26 cellular contexts compared by ENCODE assay signal in genomic region chr9:125949247-125949646, GRCh38.
DNase-seq lines count a peak whose midpoint lies in the region; ATAC-seq, FAIRE-seq and TF ChIP-seq lines count a peak whose summit lies in the region.
"Had no signal": no experiment of that assay in that cellular context is flagged by ENCODE, and none has a peak within 500 bp of the region (broad histone marks: within the 10 kb centered on the region; RNA-seq: fewer than 3 reads in every experiment).

No MANE protein-coding gene starts in this region.

- 0 out of 2 replicates have a peak overlapping the region, but pooled peaks have one; percentile 86 for H3K27ac ChIP-seq in GM23338 (ENCODE audit: low read depth)
- H3K27ac ChIP-seq: dorsolateral prefrontal cortex, ovary, right lobe of liver, upper lobe of right lung, VCaP had no signal

- TF ChIP-seq CTCF in GM23338 (conservative IDR thresholded peaks at IDR 0.05; ENCODE audit: low read depth in 2 of 2) = no peak
- TF ChIP-seq CTCF in bronchial epithelial cell (IDR thresholded peaks at IDR 0.05; ENCODE audit: insufficient read depth, low read length, severe bottlenecking) = no peak

- H3K36me3 ChIP-seq in GM23338 (ENCODE audit: insufficient read depth) (no peaks in the 10 kb centered on the region), MG63 (no peaks in the 10 kb centered on the region), bronchial epithelial cell (ENCODE audit: control insufficient read depth, insufficient read depth, low read length) (no peaks in the 10 kb centered on the region)
- H3K36me3 ChIP-seq: ovary, right lobe of liver, upper lobe of right lung had no signal

- H4K20me1 ChIP-seq in GM23338 (replicated peaks; ENCODE audit: insufficient read depth) = no peaks in the 10 kb centered on the region

- FAIRE-seq in bronchial epithelial cell (lab: Jason Lieb, UNC) = no peak
- FAIRE-seq: GM18507, kidney had no signal

- peaks cover 27% of the 10 kb centered on the region for H3K36me3 Mint-ChIP-seq in GM23338 (ENCODE audit: low read depth)
- H3K36me3 Mint-ChIP-seq: stimulated activated effector memory CD8-positive, alpha-beta T cell treated with anti-CD3 and anti-CD28 coated beads, Interleukin-12 subunit alpha, Interleukin-12 subunit beta, amount 100 ng/mL, for 72 hours had no signal

- H3K27ac Mint-ChIP-seq in GM23338 = no peak overlapping the region
- H3K27ac Mint-ChIP-seq: activated CD4-positive, alpha-beta T cell treated with anti-CD3 and anti-CD28 coated beads, Interleukin-2, amount 10 ng/mL, durations not matched to agents 24 days and 14 days; CD14-positive monocyte; stimulated activated effector memory CD8-positive, alpha-beta T cell treated with anti-CD3 and anti-CD28 coated beads, Interleukin-12 subunit alpha, Interleukin-12 subunit beta, amount 100 ng/mL, for 72 hours had no signal

- H3K9me3 ChIP-seq in MG63 = no peaks in the 10 kb centered on the region; the same call in 1 of the 2 replicates
- H3K9me3 ChIP-seq: ovary, right lobe of liver, upper lobe of right lung had no signal

- H2AFZ ChIP-seq in GM23338 = no peak overlapping the region

- H3K4me1 ChIP-seq in GM23338 (ENCODE audit: insufficient read depth) = peaks cover 25% of the 10 kb centered on the region
- H3K4me1 ChIP-seq: upper lobe of right lung had no signal

- H3K4me3 Mint-ChIP-seq in GM23338 = no peak overlapping the region
- H3K4me3 Mint-ChIP-seq: activated CD4-positive, alpha-beta T cell treated with anti-CD3 and anti-CD28 coated beads, Interleukin-2, amount 10 ng/mL, durations not matched to agents 24 days and 14 days; CD14-positive monocyte; stimulated activated effector memory CD8-positive, alpha-beta T cell treated with anti-CD3 and anti-CD28 coated beads, Interleukin-12 subunit alpha, Interleukin-12 subunit beta, amount 100 ng/mL, for 72 hours had no signal

- DNase-seq in GM23338 (ENCODE audit: low spot score) (peak; percentile 21), MG63 (peak; percentile 47), bronchial epithelial cell (ENCODE audit: low read depth) (peak; percentile 31), renal cortical epithelial cell (ENCODE audit: low read depth) (peak; percentile 11), D341Med (ENCODE audit: low spot score) (no peak), amniotic stem cell (lab: John Stamatoyannopoulos, UW) (no peak)
- no peak for DNase-seq in activated CD4-positive, alpha-beta T cell treated with anti-CD3 and anti-CD28 coated beads for 1 hour
- DNase-seq: activated CD4-positive, alpha-beta T cell treated with anti-CD3 and anti-CD28 coated beads, Interleukin-2, amount 10 ng/mL, durations not matched to agents 24 days and 14 days; activated effector memory CD4-positive, alpha-beta T cell treated with anti-CD3 and anti-CD28 coated beads, Interleukin-2, amount 50 U/mL, for 16 hours; activated T-cell treated with anti-CD3 and anti-CD28 coated beads, Interleukin-2, amount 50 U/mL, for 1 hour; cerebellar nuclear complex; DND-41; dorsolateral prefrontal cortex; kidney; NCI-H2029 treated with DMSO at 0.1 percent for 48 hours; NCI-H82; ovary; right lobe of liver; stimulated activated CD4-positive, alpha-beta T cell treated with anti-CD3 and anti-CD28 coated beads, Interleukin-4, amount 100 ng/mL, for 24 hours; T-helper 9 cell; upper lobe of right lung had no signal

- H3K9me2 ChIP-seq in GM23338 (ENCODE audit: insufficient read depth) = no peaks in the 10 kb centered on the region

- no peak for ATAC-seq in GM23338
- ATAC-seq: right lobe of liver; stimulated activated effector memory CD8-positive, alpha-beta T cell treated with anti-CD3 and anti-CD28 coated beads, Interleukin-12 subunit alpha, Interleukin-12 subunit beta, amount 100 ng/mL, for 72 hours; upper lobe of right lung had no signal

- no peaks in the 10 kb centered on the region for H3K79me2 ChIP-seq in GM23338 (replicated peaks; ENCODE audit: insufficient read depth)

- peaks cover 34% of the 10 kb centered on the region for H3K4me1 Mint-ChIP-seq in GM23338
- H3K4me1 Mint-ChIP-seq: activated CD4-positive, alpha-beta T cell treated with anti-CD3 and anti-CD28 coated beads, Interleukin-2, amount 10 ng/mL, durations not matched to agents 24 days and 14 days; CD14-positive monocyte; stimulated activated effector memory CD8-positive, alpha-beta T cell treated with anti-CD3 and anti-CD28 coated beads, Interleukin-12 subunit alpha, Interleukin-12 subunit beta, amount 100 ng/mL, for 72 hours had no signal

- H3K4me3 ChIP-seq in GM23338 = no peak overlapping the region
- no peak overlapping the region for H3K4me3 ChIP-seq in MG63
- no peak overlapping the region for H3K4me3 ChIP-seq in bronchial epithelial cell (ENCODE audit: low read depth, low read length)
- H3K4me3 ChIP-seq: dorsolateral prefrontal cortex, lung, ovary, right lobe of liver, upper lobe of right lung had no signal

- peaks cover 2% of the 10 kb centered on the region for H3K27me3 Mint-ChIP-seq in GM23338 (ENCODE audit: insufficient read depth, low read depth, poor library complexity)
- H3K27me3 Mint-ChIP-seq: activated CD4-positive, alpha-beta T cell treated with anti-CD3 and anti-CD28 coated beads, Interleukin-2, amount 10 ng/mL, durations not matched to agents 24 days and 14 days had no signal

- H3K27me3 ChIP-seq in GM23338 (ENCODE audit: insufficient read depth) (no peaks in the 10 kb centered on the region), MG63 (no peaks in the 10 kb centered on the region), bronchial epithelial cell (ENCODE audit: control insufficient read depth, insufficient read depth, low read length) (no peaks in the 10 kb centered on the region)
- H3K27me3 ChIP-seq: dorsolateral prefrontal cortex, ovary, right lobe of liver, upper lobe of right lung had no signal

- no peak overlapping the region for H3K4me2 ChIP-seq in GM23338

- H3K9me3 Mint-ChIP-seq in GM23338 = peaks cover 12% of the 10 kb centered on the region; the same call in 2 of the 3 replicates
- H3K9me3 Mint-ChIP-seq: activated CD4-positive, alpha-beta T cell treated with anti-CD3 and anti-CD28 coated beads, Interleukin-2, amount 10 ng/mL, durations not matched to agents 24 days and 14 days had no signal

- no peaks in the 10 kb centered on the region for H3F3A ChIP-seq in GM23338 (replicated peaks; ENCODE audit: low read depth)

TF ChIP-seq in GM23338, 12 proteins besides CTCF, POLR2A, EP300 and RAD21 (continues in another document):
- TF ChIP-seq ZNF462 (CRISPR knock-in tag; IDR thresholded peaks at IDR 0.05) (no peak), STAT1 (IDR thresholded peaks at IDR 0.05; ENCODE audit: unreplicated experiment) (no peak), ZNF331 (CRISPR knock-in tag; IDR thresholded peaks at IDR 0.05; ENCODE audit: low read depth) (no peak), EZH2 (IDR thresholded peaks at IDR 0.05; ENCODE audit: low read depth, unreplicated experiment) (no peak)

Comparison
In these comparisons a context has a peak if more than half of its experiments do, and no peak if none do; other contexts are left out.
1. DNase-seq: peak in GM23338 (single experiment), MG63 (single experiment), bronchial epithelial cell (single experiment) and renal cortical epithelial cell (single experiment); none in D341Med (single experiment), activated CD4-positive, alpha-beta T cell treated with anti-CD3 and anti-CD28 coated beads for 1 hour (single experiment) and amniotic stem cell (single experiment).